Comparison of ENCODE assay signal across 21 cellular contexts in the genomic region with DNA sequence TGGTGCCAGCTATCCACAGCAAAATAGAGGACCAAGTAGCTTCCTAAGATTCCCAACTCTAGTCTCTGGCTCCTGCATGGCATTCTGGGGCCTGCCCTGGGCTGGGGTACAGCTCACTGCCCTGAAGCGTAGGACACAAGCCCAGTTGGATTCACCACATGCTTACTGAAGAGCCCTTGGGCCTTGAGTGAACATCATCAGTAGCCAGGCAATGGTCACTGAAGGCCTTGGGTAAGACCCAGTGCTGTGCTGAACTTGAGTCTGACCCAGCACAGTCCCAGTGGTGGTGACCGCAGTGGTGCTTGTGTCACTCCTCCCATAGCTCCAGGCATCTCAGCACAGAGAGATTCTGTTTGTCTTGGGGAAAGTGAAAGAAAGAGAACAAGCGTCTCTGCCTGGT. TPM values are rescaled to one million over a fixed set of nuclear protein-coding genes. Genes with fewer than 3 reads are reported as not detected.
"Had no signal": no experiment of that assay in that cellular context is flagged by ENCODE, and none has a peak within 500 bp of the region (broad histone marks: within the 10 kb centered on the region; RNA-seq: fewer than 3 reads in every experiment).

No MANE protein-coding gene starts in this region.

- DNase-seq: Kasumi-1, MM.1S, NCI-H1092 treated with DMSO at 0.1 percent for 48 hours, NCI-H1436, NCI-H187, NCI-H2029 treated with DMSO at 0.1 percent for 48 hours, NCI-H2171 treated with DMSO at 0.1 percent for 48 hours, NCI-H345, NCI-H446 treated with DMSO at 0.1 percent for 48 hours, NCI-H510A treated with DMSO at 0.1 percent for 48 hours, NCI-H526 treated with DMSO at 0.1 percent for 48 hours, NCI-H748 treated with DMSO at 0.1 percent for 48 hours, SHP77 treated with DMSO at 0.1 percent for 48 hours, SJCRH30 had no signal

- H3K9me3 ChIP-seq: SJCRH30 had no signal

- H3K27ac ChIP-seq: KMS-11, SJCRH30 had no signal

- H3K4me1 ChIP-seq: SJCRH30 had no signal

- H3K4me3 ChIP-seq: K562, SJCRH30 had no signal

- H3K36me3 ChIP-seq: SJCRH30 had no signal

- H3K4me2 ChIP-seq: KMS-11 had no signal

- ATAC-seq: K562, Panc1, Right ventricle myocardium inferior, SK-N-SH treated with all-trans-retinoic acid at 6 μM for 48 hours had no signal

- H3K27me3 ChIP-seq: SJCRH30 had no signal

- H3K9ac ChIP-seq: KMS-11 had no signal

RNA-seq across cellular contexts. Expression of gene LCE3A, which starts 7.7 kb away (rescaled TPM):
- total RNA-seq: HT1080, K562, M059J, Right ventricle myocardium inferior, SJCRH30 had no signal

RNA-seq across cellular contexts. Expression of gene LCE3B, which starts 17.0 kb away (rescaled TPM):
- total RNA-seq: HT1080, K562, M059J, Right ventricle myocardium inferior, SJCRH30 had no signal

RNA-seq across cellular contexts. Expression of gene LCE3C, which starts 30.6 kb away (rescaled TPM):
- total RNA-seq: HT1080, K562, M059J, Right ventricle myocardium inferior, SJCRH30 had no signal

RNA-seq across cellular contexts. Expression of gene LCE2D, which starts 32.6 kb away (rescaled TPM):
- total RNA-seq: HT1080, K562, M059J, Right ventricle myocardium inferior, SJCRH30 had no signal

RNA-seq across cellular contexts. Expression of gene LCE2C, which starts 44.5 kb away (rescaled TPM):
- total RNA-seq: HT1080, K562, M059J, Right ventricle myocardium inferior, SJCRH30 had no signal
